Comparison of ENCODE assay signal across 25 cellular contexts in genomic region chr6:149197482-149197881, GRCh38.
"Had no signal": no experiment of that assay in that cellular context is flagged by ENCODE, and none has a peak within 500 bp of the region (broad histone marks: within the 10 kb centered on the region; RNA-seq: fewer than 3 reads in every experiment).

No MANE protein-coding gene starts in this region.

- H3K4me2 ChIP-seq: neural progenitor cell had no signal

- H3K27me3 ChIP-seq: neural progenitor cell, neutrophil, ovary, right atrium auricular region, right lobe of liver, transverse colon, upper lobe of left lung, vagina had no signal

- H3K4me1 ChIP-seq: right lobe of liver, transverse colon, upper lobe of left lung, vagina had no signal

- H3K27ac Mint-ChIP-seq: mesothelial cell of epicardium; natural killer cell; nephron progenitor cell; neural progenitor cell; progenitor cell of endocrine pancreas; stimulated activated naive B cell treated with anti-CD40 and anti-IgM and Interleukin-4, amounts not matched to agents 10 μg/mL and 1 μg/mL and 100 μg/mL, for 72 hours; stimulated activated naive CD8-positive, alpha-beta T cell treated with anti-CD3 and anti-CD28 coated beads, Interleukin-15, Interleukin-2, amounts not matched to agents 100 ng/mL and 50 ng/mL, for 24 hours had no signal

- H3K36me3 ChIP-seq: left ventricle myocardium inferior, neural progenitor cell, neutrophil, ovary, right atrium auricular region, right lobe of liver, transverse colon, upper lobe of left lung, vagina had no signal

- H3K9ac ChIP-seq: neural progenitor cell had no signal

- H3K4me3 Mint-ChIP-seq: mesothelial cell of epicardium; naive B cell; natural killer cell; nephron progenitor cell; neural progenitor cell; stimulated activated naive B cell treated with anti-CD40 and anti-IgM and Interleukin-4, amounts not matched to agents 10 μg/mL and 1 μg/mL and 100 μg/mL, for 72 hours; stimulated activated naive CD8-positive, alpha-beta T cell treated with anti-CD3 and anti-CD28 coated beads, Interleukin-15, Interleukin-2, amounts not matched to agents 100 ng/mL and 50 ng/mL, for 24 hours had no signal

- DNase-seq: islet precursor cell; left ventricle myocardium inferior; mesendoderm; naive B cell; natural killer cell; nephron progenitor cell; occipital lobe; ovary; right lobe of liver; stimulated activated CD4-positive, alpha-beta T cell treated with anti-CD3 and anti-CD28 coated beads, Interleukin-12 subunit alpha, Interleukin-12 subunit beta, amount 100 ng/mL, for 4 hours; stimulated activated CD4-positive, alpha-beta T cell treated with anti-CD3 and anti-CD28 coated beads, Interleukin-15, amount 100 ng/mL, for 24 hours; stimulated activated CD4-positive, alpha-beta T cell treated with anti-CD3 and anti-CD28 coated beads, Interleukin-2, amount 100 ng/mL, for 24 hours; stimulated activated CD4-positive, alpha-beta T cell treated with anti-CD3 and anti-CD28 coated beads, Interleukin-4, amount 100 ng/mL, for 1 hour; stimulated activated naive B cell treated with anti-CD40 and anti-IgM and Interleukin-4, amounts not matched to agents 10 μg/mL and 1 μg/mL and 100 μg/mL, for 72 hours; substantia nigra; transverse colon; upper lobe of left lung had no signal

- H2AFZ ChIP-seq: neural progenitor cell had no signal

- H3K27ac ChIP-seq: left ventricle myocardium inferior, neural progenitor cell, neutrophil, ovary, right atrium auricular region, right lobe of liver, transverse colon, upper lobe of left lung, vagina had no signal

- H3K27me3 Mint-ChIP-seq: naive B cell; stimulated activated naive B cell treated with anti-CD40 and anti-IgM and Interleukin-4, amounts not matched to agents 10 μg/mL and 1 μg/mL and 100 μg/mL, for 72 hours; stimulated activated naive CD8-positive, alpha-beta T cell treated with anti-CD3 and anti-CD28 coated beads, Interleukin-15, Interleukin-2, amounts not matched to agents 100 ng/mL and 50 ng/mL, for 24 hours had no signal

- H3K9me3 ChIP-seq: neutrophil, ovary, vagina had no signal

- H3K4me3 ChIP-seq: left ventricle myocardium inferior, lung, neural progenitor cell, ovary, right atrium auricular region, right lobe of liver, transverse colon, upper lobe of left lung, vagina had no signal

- H3K4me1 Mint-ChIP-seq: natural killer cell had no signal

- H3K36me3 Mint-ChIP-seq: mesothelial cell of epicardium had no signal
